In genomic region chr3:105865016-105865623, GRCh38 we compare ENCODE assay signal across 9 cellular contexts. TPM values are rescaled to one million over a fixed set of nuclear protein-coding genes. Genes with fewer than 3 reads are reported as not detected.
A peak's percentile ranks its signal among the peaks of the same experiment; 100 is the strongest.
DNase-seq lines count a peak whose midpoint lies in the region; ATAC-seq and TF ChIP-seq lines count a peak whose summit lies in the region.
"Had no signal": no experiment of that assay in that cellular context is flagged by ENCODE, and none has a peak within 500 bp of the region (broad histone marks: within the 10 kb centered on the region; RNA-seq: fewer than 3 reads in every experiment).

No MANE protein-coding gene starts in this region.

- no peak for DNase-seq in activated naive CD4-positive, alpha-beta T cell treated with anti-CD3 and anti-CD28 coated beads for 36 hours
- DNase-seq in activated naive CD4-positive, alpha-beta T cell treated with anti-CD3 and anti-CD28 coated beads, Interleukin-2, amount 50 U/mL, for 16 hours: no peak
- no peak for DNase-seq in stimulated activated CD8-positive, alpha-beta memory T cell treated with anti-CD3 and anti-CD28 coated beads, Interleukin-4, amount 100 ng/mL, for 48 hours
- DNase-seq in RPMI8226: no peak
- DNase-seq: NCI-H1105 treated with DMSO at 0.1 percent for 48 hours had no signal

- peak overlapping the region; percentile 81 to 91 for H3K4me3 ChIP-seq in gastroesophageal sphincter
- H3K4me3 ChIP-seq in subcutaneous abdominal adipose tissue (ENCODE audit: low read depth in 1 of 5, low read length in 5 of 5): peak overlapping the region; percentile 9 to 97 (median 89)

- peaks cover 31% of the 10 kb centered on the region for H3K4me1 Mint-ChIP-seq in activated naive CD4-positive, alpha-beta T cell treated with anti-CD3 and anti-CD28 coated beads for 36 hours (ENCODE audit: low read depth)
- H3K4me1 Mint-ChIP-seq in activated T-helper 17 cell treated with anti-CD3 and anti-CD28 coated beads, Interleukin-2, amount 50 U/mL, for 72 hours: peaks cover 22% of the 10 kb centered on the region

- H3K9me3 ChIP-seq in gastroesophageal sphincter: no peaks in the 10 kb centered on the region
- H3K9me3 ChIP-seq in subcutaneous abdominal adipose tissue (ENCODE audit: control insufficient read depth in 5 of 5, low read length in 5 of 5): no peaks in the 10 kb centered on the region

- no peaks in the 10 kb centered on the region for H3K27me3 ChIP-seq in gastroesophageal sphincter
- no peaks in the 10 kb centered on the region for H3K27me3 ChIP-seq in subcutaneous abdominal adipose tissue (ENCODE audit: control insufficient read depth in 5 of 5, insufficient read depth in 4 of 5, low read length in 5 of 5)

- ATAC-seq in activated T-helper 17 cell treated with anti-CD3 and anti-CD28 coated beads, Interleukin-2, amount 50 U/mL, for 72 hours (replicated peaks): no peak
- no peak for ATAC-seq in gastroesophageal sphincter
- no peak for ATAC-seq in HG03097 (IDR thresholded peaks at IDR 0.05; ENCODE audit: low FRiP score, unreplicated experiment)

- CTCF ChIA-PET in activated naive CD4-positive, alpha-beta T cell treated with anti-CD3 and anti-CD28 coated beads for 36 hours (lab: Charles Lee): no interaction called here

- H3K27me3 Mint-ChIP-seq in activated naive CD4-positive, alpha-beta T cell treated with anti-CD3 and anti-CD28 coated beads for 36 hours (ENCODE audit: low read depth): no peaks in the 10 kb centered on the region
- no peaks in the 10 kb centered on the region for H3K27me3 Mint-ChIP-seq in activated T-helper 17 cell treated with anti-CD3 and anti-CD28 coated beads, Interleukin-2, amount 50 U/mL, for 72 hours

- H3K36me3 ChIP-seq in gastroesophageal sphincter (no peaks in the 10 kb centered on the region), subcutaneous abdominal adipose tissue (ENCODE audit: control insufficient read depth in 5 of 5, insufficient read depth in 5 of 5, low read length in 5 of 5) (peaks cover 0 to 17% (median 4%) of the 10 kb centered on the region in 5 donors)

- WGBS in gastroesophageal sphincter (ENCODE audit: low coverage in 1 of 2), 2 donors: 71 to 80% methylated on average over 1 of the region's 1 CpG

- no peak for TF ChIP-seq EP300 in gastroesophageal sphincter (IDR thresholded peaks at IDR 0.05)

- peak overlapping the region in 1 of 5 donors; percentile 41 for H3K9ac ChIP-seq in subcutaneous abdominal adipose tissue (ENCODE audit: low read length in 5 of 5)

- TF ChIP-seq CTCF in gastroesophageal sphincter (IDR thresholded peaks at IDR 0.05): no peak

- H3K4me3 Mint-ChIP-seq in activated naive CD4-positive, alpha-beta T cell treated with anti-CD3 and anti-CD28 coated beads for 36 hours: peak overlapping the region; percentile 27
- H3K4me3 Mint-ChIP-seq in activated T-helper 17 cell treated with anti-CD3 and anti-CD28 coated beads, Interleukin-2, amount 50 U/mL, for 72 hours: peak overlapping the region; percentile 97

- intact Hi-C loops in activated naive CD4-positive, alpha-beta T cell treated with anti-CD3 and anti-CD28 coated beads for 36 hours (cut with micrococcal nuclease): no loop called here

- H3K9me3 Mint-ChIP-seq in activated naive CD4-positive, alpha-beta T cell treated with anti-CD3 and anti-CD28 coated beads for 36 hours: no peaks in the 10 kb centered on the region
- H3K9me3 Mint-ChIP-seq in activated T-helper 17 cell treated with anti-CD3 and anti-CD28 coated beads, Interleukin-2, amount 50 U/mL, for 72 hours: no peaks in the 10 kb centered on the region

- H3K27ac Mint-ChIP-seq in activated naive CD4-positive, alpha-beta T cell treated with anti-CD3 and anti-CD28 coated beads for 36 hours: peak overlapping the region; percentile 32
- peak overlapping the region; percentile 57 for H3K27ac Mint-ChIP-seq in activated T-helper 17 cell treated with anti-CD3 and anti-CD28 coated beads, Interleukin-2, amount 50 U/mL, for 72 hours

- H3K4me1 ChIP-seq in gastroesophageal sphincter (peaks cover 7 to 75% (median 7%) of the 10 kb centered on the region in 3 donors), subcutaneous abdominal adipose tissue (ENCODE audit: control insufficient read depth in 5 of 5, insufficient read depth in 5 of 5, low read length in 5 of 5) (peaks cover 4 to 55% (median 48%) of the 10 kb centered on the region in 5 donors)

- H3K36me3 Mint-ChIP-seq in activated naive CD4-positive, alpha-beta T cell treated with anti-CD3 and anti-CD28 coated beads for 36 hours (ENCODE audit: low read depth): peaks cover 38% of the 10 kb centered on the region
- peaks cover 6% of the 10 kb centered on the region for H3K36me3 Mint-ChIP-seq in activated T-helper 17 cell treated with anti-CD3 and anti-CD28 coated beads, Interleukin-2, amount 50 U/mL, for 72 hours (ENCODE audit: low read depth)

- H3K27ac ChIP-seq in gastroesophageal sphincter (no peak overlapping the region), subcutaneous abdominal adipose tissue (ENCODE audit: low read depth, low read length) (peak overlapping the region; percentile 19)

- TF ChIP-seq POLR2A in gastroesophageal sphincter (IDR thresholded peaks at IDR 0.05): no peak

RNA-seq across cellular contexts. Expression of gene CBLB, which starts 3.7 kb away (rescaled TPM):
- total RNA-seq in activated naive CD4-positive, alpha-beta T cell treated with anti-CD3 and anti-CD28 coated beads for 36 hours: 10 to 100 TPM; 72.8 to 78.9 TPM
- total RNA-seq in activated T-helper 17 cell treated with anti-CD3 and anti-CD28 coated beads, Interleukin-2, amount 50 U/mL, for 72 hours: 100 to 1,000 TPM in 1 of 2 donors, 10 to 100 TPM in 1; 41.4 to 110 TPM
- total RNA-seq in gastroesophageal sphincter: 10 to 100 TPM; 27.4 to 59.4 (median 40.4) TPM
